Comparison of ENCODE assay signal across 8 cellular contexts in genomic region chr11:1337647-1338007, GRCh38. TPM values are rescaled to one million over a fixed set of nuclear protein-coding genes. Genes with fewer than 3 reads are reported as not detected.
DNase-seq lines count a peak whose midpoint lies in the region; ATAC-seq, FAIRE-seq and TF ChIP-seq lines count a peak whose summit lies in the region.

No MANE protein-coding gene starts in this region.

- no peak overlapping the region for H3K9ac ChIP-seq in BLaER1 treated with 17β-estradiol and CSF1 and Interleukin-3, amounts not matched to agents 10 nM and 100 nM
- no peak overlapping the region for H3K9ac ChIP-seq in colonic mucosa (ENCODE audit: low read depth in 2 of 2, low read length in 2 of 2)

- WGBS in upper lobe of left lung, 2 donors = 51 to 53% methylated on average over 15 to 25 of the region's 25 CpGs

- H3K27me3 Mint-ChIP-seq in HFFc6 (ENCODE audit: insufficient read depth) (peaks cover 11% of the 10 kb centered on the region), neural crest cell (ENCODE audit: low read depth) (peaks cover 14% of the 10 kb centered on the region)

- no peak for FAIRE-seq in GM12892 (lab: Jason Lieb, UNC)

- no peak for TF ChIP-seq EP300 in upper lobe of left lung (IDR thresholded peaks at IDR 0.05)

- H4K20me1 ChIP-seq in BLaER1 treated with 17β-estradiol and CSF1 and Interleukin-3, amounts not matched to agents 10 nM and 100 nM = no peaks in the 10 kb centered on the region; a peak in 1 of 22 replicates

- no peak for DNase-seq in HFFc6
- peak; percentile 19 for DNase-seq in colonic mucosa
- DNase-seq in neural crest cell (ENCODE audit: low read depth, low spot score) = no peak
- no peak for DNase-seq in GM20000 (ENCODE audit: low spot score)
- DNase-seq in GM12892 (ENCODE audit: insufficient read length) = no peak
- no peak for DNase-seq in upper lobe of left lung

- H3K4me3 Mint-ChIP-seq in HFFc6 (peak overlapping the region; percentile 16), neural crest cell (peak overlapping the region; percentile 76)

- intact Hi-C loops in colonic mucosa (cut with DNase I) = no loop called here

- ATAC-seq in HG02571 (IDR thresholded peaks at IDR 0.05; ENCODE audit: unreplicated experiment) = no peak
- no peak for ATAC-seq in upper lobe of left lung (ENCODE audit: low FRiP score in 2 of 2)

- H3K36me3 Mint-ChIP-seq in HFFc6 (ENCODE audit: low read depth) = peaks cover 5% of the 10 kb centered on the region; the same call in 1 of the 2 replicates
- H3K36me3 Mint-ChIP-seq in neural crest cell (ENCODE audit: low read depth) = peaks cover 3% of the 10 kb centered on the region

- no peaks in the 10 kb centered on the region for H3K27me3 ChIP-seq in BLaER1 treated with 17β-estradiol and CSF1 and Interleukin-3, amounts not matched to agents 10 nM and 100 nM
- H3K27me3 ChIP-seq in colonic mucosa = no peaks in the 10 kb centered on the region
- H3K27me3 ChIP-seq in upper lobe of left lung = no peaks in the 10 kb centered on the region

- peak overlapping the region in 2 of 10 experiments; percentile 33 to 55; a peak in 4 of 20 replicates for H3K4me3 ChIP-seq in BLaER1 treated with 17β-estradiol and CSF1 and Interleukin-3, amounts not matched to agents 10 nM and 100 nM
- H3K4me3 ChIP-seq in colonic mucosa (no peak overlapping the region), upper lobe of left lung (peak overlapping the region in 1 of 4 donors; percentile 56)

- H3K9me3 ChIP-seq in BLaER1 treated with 17β-estradiol and CSF1 and Interleukin-3, amounts not matched to agents 10 nM and 100 nM (replicated peaks in 1 of 11) = peaks cover 18 to 58% (median 39%) of the 10 kb centered on the region in 11 experiments; a peak in 21 of 22 replicates
- H3K9me3 ChIP-seq in colonic mucosa = no peaks in the 10 kb centered on the region
- no peaks in the 10 kb centered on the region for H3K9me3 ChIP-seq in upper lobe of left lung

- H3K36me3 ChIP-seq in BLaER1 treated with 17β-estradiol and CSF1 and Interleukin-3, amounts not matched to agents 10 nM and 100 nM = peaks cover 0 to 43% (median 0%) of the 10 kb centered on the region in 11 experiments; a peak in 7 of 22 replicates
- H3K36me3 ChIP-seq in colonic mucosa (no peaks in the 10 kb centered on the region), upper lobe of left lung (no peaks in the 10 kb centered on the region)

- TF ChIP-seq CTCF in HFFc6 (IDR thresholded peaks at IDR 0.05) (no peak), colonic mucosa (IDR thresholded peaks at IDR 0.05) (no peak), neural crest cell (conservative IDR thresholded peaks at IDR 0.05) (no peak), GM20000 (IDR thresholded peaks at IDR 0.05; ENCODE audit: extremely low read depth, missing control alignments) (no peak), upper lobe of left lung (IDR thresholded peaks at IDR 0.05) (no peak)

- H3K27ac ChIP-seq in BLaER1 treated with 17β-estradiol and CSF1 and Interleukin-3, amounts not matched to agents 10 nM and 100 nM = peak overlapping the region in 9 of 11 experiments; percentile 9 to 67 (median 53); a peak in 13 of 22 replicates
- H3K27ac ChIP-seq in colonic mucosa = no peak overlapping the region
- H3K27ac ChIP-seq in upper lobe of left lung = peak overlapping the region in 1 of 4 donors; percentile 77

- H3K4me2 ChIP-seq in BLaER1 treated with 17β-estradiol and CSF1 and Interleukin-3, amounts not matched to agents 10 nM and 100 nM = peak overlapping the region in 5 of 11 experiments; percentile 18 to 62 (median 39); a peak in 6 of 22 replicates

- peaks cover 22 to 77% (median 49%) of the 10 kb centered on the region in 10 experiments for H3K4me1 ChIP-seq in BLaER1 treated with 17β-estradiol and CSF1 and Interleukin-3, amounts not matched to agents 10 nM and 100 nM
- peaks cover 12% of the 10 kb centered on the region for H3K4me1 ChIP-seq in colonic mucosa
- H3K4me1 ChIP-seq in upper lobe of left lung = peaks cover 13 to 33% (median 21%) of the 10 kb centered on the region in 4 donors

- H3K9me3 Mint-ChIP-seq in HFFc6 (peaks cover 5% of the 10 kb centered on the region), neural crest cell (peaks cover 10% of the 10 kb centered on the region)

- peaks cover 6% of the 10 kb centered on the region for H3K4me1 Mint-ChIP-seq in HFFc6 (ENCODE audit: low read depth)
- H3K4me1 Mint-ChIP-seq in neural crest cell = peaks cover 16% of the 10 kb centered on the region

- no peak for TF ChIP-seq POLR2A in GM12892 (IDR thresholded peaks at IDR 0.05; ENCODE audit: low read depth, low read length)
- no peak for TF ChIP-seq POLR2A in upper lobe of left lung (IDR thresholded peaks at IDR 0.05)

- H3K27ac Mint-ChIP-seq in HFFc6 (no peak overlapping the region; the same call in 1 of the 2 replicates), neural crest cell (ENCODE audit: unreplicated experiment) (no peak overlapping the region)

RNA-seq across cellular contexts. Expression of gene TOLLIP, which starts 28.2 kb away (rescaled TPM):
- 10 to 100 TPM; 41.4 to 53.6 (median 49.0) TPM for total RNA-seq in HFFc6 (2021; fragmentation: NEBNext Ultra II Directional; extraction: Animal tissue kit (Norgen Biotek cat#: 25700))
- total RNA-seq in colonic mucosa = 10 to 100 TPM; 49.8 to 59.7 TPM
- 38.0 and 40.3 TPM in 2 replicates for total RNA-seq in neural crest cell
- 8.1 TPM for polyA plus RNA-seq in GM12892 (2012; ENCODE audit: missing spikeins)
- total RNA-seq in upper lobe of left lung = 10 to 100 TPM; 39.5 to 97.4 (median 53.4) TPM

RNA-seq across cellular contexts. Expression of gene BRSK2, which starts 52.1 kb away (rescaled TPM):
- total RNA-seq in HFFc6 (2021; fragmentation: NEBNext Ultra II Directional; extraction: Animal tissue kit (Norgen Biotek cat#: 25700)) = under 1 TPM in 5 of 6 experiments, not detected in 1; 0.14 to 0.99 (median 0.47) TPM
- total RNA-seq in colonic mucosa (1 to 10 TPM in 1 of 2 donors, under 1 TPM in 1; 0.52 to 1.2 TPM), neural crest cell (59.9 and 72.5 TPM in 2 replicates), upper lobe of left lung (under 1 TPM in 4 of 6 donors, not detected in 2; 0.11 to 0.54 (median 0.25) TPM)
- polyA plus RNA-seq in GM12892 (2012; ENCODE audit: missing spikeins) = not detected

Comparison
In these comparisons a context has a peak if more than half of its experiments do, and no peak if none do; other contexts are left out.
1. RNA of gene BRSK2, which starts 52.1 kb away (total RNA-seq): 59.9 to 72.5 TPM in neural crest cell; 0.52 to 1.2 TPM in colonic mucosa, 0.14 to 0.99 TPM in HFFc6 and 0.11 to 0.54 TPM in upper lobe of left lung; every median in the first group is over 10 times any median in the second.